In the genomic region with DNA sequence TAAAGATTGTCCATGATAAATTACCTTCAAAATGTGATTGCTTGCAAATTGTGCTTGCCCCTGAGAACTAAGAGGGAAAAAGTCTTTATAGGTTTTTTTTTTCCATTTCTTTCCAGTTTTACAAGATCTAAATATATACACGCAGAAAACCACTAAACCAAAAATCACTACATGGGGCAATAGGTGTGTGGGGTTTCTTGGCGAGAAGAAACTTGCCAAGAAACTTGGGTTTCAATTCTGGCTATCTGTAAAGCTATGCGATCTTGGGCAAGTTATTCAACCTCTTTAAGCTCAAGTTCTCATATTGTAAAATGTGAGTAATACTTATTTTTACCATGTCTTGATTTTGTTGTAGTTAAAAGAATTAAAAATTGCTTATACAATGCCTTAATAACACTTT, we compare ENCODE assay signal across 19 cellular contexts. TPM values are rescaled to one million over a fixed set of nuclear protein-coding genes. Genes with fewer than 3 reads are reported as not detected.
A peak's percentile ranks its signal among the peaks of the same experiment; 100 is the strongest.
DNase-seq lines count a peak whose midpoint lies in the region; ATAC-seq, FAIRE-seq and TF ChIP-seq lines count a peak whose summit lies in the region.
"Had no signal": no experiment of that assay in that cellular context is flagged by ENCODE, and none has a peak within 500 bp of the region (broad histone marks: within the 10 kb centered on the region; RNA-seq: fewer than 3 reads in every experiment).

No MANE protein-coding gene starts in this region.

- no peak overlapping the region for H3K9ac ChIP-seq in kidney (ENCODE audit: low read length in 2 of 2)
- H3K9ac ChIP-seq: BLaER1, GM23248 had no signal

- in situ Hi-C loops in Panc1 (cut with HindIII; ENCODE audit: low pct_unique_long_range_greater_than_20kb, low sequenced_read_pairs) = no loop called here

- POLR2A ChIA-PET in Panc1 (lab: Charles Lee) = interaction anchor here (0.6 to 0.7 kb wide), 3 partner anchors 89 to 263 kb away, joined by 3 to 5 read pairs (median 4); a partner anchor contains a TSS

- H3K4me1 ChIP-seq in Panc1 (ENCODE audit: control insufficient read depth, insufficient read depth, low read length) = peaks cover 39% of the 10 kb centered on the region
- no peaks in the 10 kb centered on the region for H3K4me1 ChIP-seq in kidney (ENCODE audit: control insufficient read depth in 1 of 2, insufficient read depth in 1 of 2, low read depth in 1 of 2, low read length in 2 of 2)
- H3K4me1 ChIP-seq: BLaER1 had no signal

- CTCF ChIA-PET in Panc1 (lab: Charles Lee) = no interaction called here

- no peaks in the 10 kb centered on the region for H3K27me3 ChIP-seq in Panc1 (ENCODE audit: control insufficient read depth, insufficient read depth, low read length)
- H3K27me3 ChIP-seq: BLaER1 had no signal

- no peak for FAIRE-seq in kidney (lab: Jason Lieb, UNC)
- FAIRE-seq: GM12878, GM19239, H1 had no signal

- H3K4me3 ChIP-seq in Panc1 (ENCODE audit: low read depth in 2 of 2, low read length in 2 of 2) (no peak overlapping the region), epithelial cell of esophagus (ENCODE audit: low read length) (no peak overlapping the region), kidney (ENCODE audit: low read length in 2 of 2) (no peak overlapping the region)
- H3K4me3 ChIP-seq: BLaER1, GM12878, GM23248 had no signal

- TF ChIP-seq CTCF in Panc1 (IDR thresholded peaks at IDR 0.05) (no peak), epithelial cell of esophagus (IDR thresholded peaks at IDR 0.05; ENCODE audit: insufficient read depth, low read depth, low read length, missing control alignments) (no peak), kidney (IDR thresholded peaks at IDR 0.05; ENCODE audit: borderline replicate concordance, extremely low read depth, insufficient read depth) (no peak)

- peak; percentile 51 for DNase-seq in H4 (ENCODE audit: low spot score)
- no peak for DNase-seq in Panc1 (ENCODE audit: low read depth, low spot score)
- DNase-seq in epithelial cell of esophagus (ENCODE audit: low read depth) = peak; percentile 25
- no peak for DNase-seq in putamen (ENCODE audit: low spot score)
- no peak for DNase-seq in kidney
- DNase-seq in NCI-H69 (lab: John Stamatoyannopoulos, UW) = no peak
- DNase-seq: Caco-2; CD4-positive, CD25-positive, alpha-beta regulatory T cell; CD8-positive, alpha-beta T cell; DMS153; DND-41; H9 had no signal

- H3K36me3 ChIP-seq in Panc1 (ENCODE audit: control insufficient read depth, insufficient read depth, low read length) (no peaks in the 10 kb centered on the region), kidney (ENCODE audit: control insufficient read depth in 1 of 2, insufficient read depth in 2 of 2, low read length in 2 of 2) (peaks cover 0 to 27% of the 10 kb centered on the region in 2 donors)
- H3K36me3 ChIP-seq: BLaER1 had no signal

- intact Hi-C loops in Panc1 (cut with micrococcal nuclease; ENCODE audit: unreplicated experiment) = loop anchor here (5.0 kb wide), 2 partner anchors 50 to 220 kb away; no protein-coding TSS in a partner anchor
- intact Hi-C loops in kidney (cut with DNase I) = no loop called here

- H3K27ac ChIP-seq in Panc1 (ENCODE audit: low read length) (peak overlapping the region; percentile 99), kidney (ENCODE audit: low read depth in 2 of 2, low read length in 2 of 2) (no peak overlapping the region)
- H3K27ac ChIP-seq: BLaER1, C4-2B, GM23248 had no signal

- ATAC-seq in Panc1 = no peak
- ATAC-seq: CD8-positive, alpha-beta T cell; GM12878; HCT116 had no signal

- no TSS peak for BruUV-seq in Panc1 (replicated peaks; lab: Mats Ljungman, UMichigan)

- H3K9me3 ChIP-seq in Panc1 (ENCODE audit: control insufficient read depth, insufficient read depth, low read depth, low read length) (peaks cover 3% of the 10 kb centered on the region; the same call in 1 of the 2 replicates), kidney (ENCODE audit: control insufficient read depth in 1 of 2, low read length in 2 of 2) (no peaks in the 10 kb centered on the region)
- H3K9me3 ChIP-seq: BLaER1, Caco-2 had no signal

RNA-seq across cellular contexts. Expression of a gene that starts 17.0 kb away (rescaled TPM):
- 0.06 and 0.14 TPM in 2 replicates for total RNA-seq in H4 (2014; rRNA removed; shearing (Covaris generic))
- 1.3 TPM for total RNA-seq in Panc1 (2021; ENCODE audit: unreplicated experiment)
- 1.5 TPM for polyA plus RNA-seq in Panc1 (2012; ENCODE audit: insufficient read length)
- 14.8 TPM for total RNA-seq in kidney
- 31.6 TPM for polyA plus RNA-seq in kidney (ENCODE audit: insufficient read depth, low read depth, low replicate concordance)

Comparison
In these comparisons a context has a peak if more than half of its experiments do, and no peak if none do; other contexts are left out.
1. DNase-seq: peak in H4 (single experiment) and epithelial cell of esophagus (single experiment); none in Panc1 (single experiment), putamen (single experiment), kidney (single experiment) and NCI-H69 (single experiment).